In genomic region chr11:84014539-84014938, GRCh38 we compare ENCODE assay signal across 9 cellular contexts.
"Had no signal": no experiment of that assay in that cellular context is flagged by ENCODE, and none has a peak within 500 bp of the region (broad histone marks: within the 10 kb centered on the region; RNA-seq: fewer than 3 reads in every experiment).

No MANE protein-coding gene starts in this region.

- H3K4me1 ChIP-seq: HAP-1 had no signal

- H3K9me3 ChIP-seq: HAP-1 had no signal

- DNase-seq: GOT3, H7, HFFc6, IMR-90, KG1 had no signal

- H3K36me3 ChIP-seq: HAP-1 had no signal

- H3K27ac ChIP-seq: HL-60 had no signal

- H3K4me3 ChIP-seq: HAP-1, K562 had no signal

- ATAC-seq: HCT116, K562 had no signal
